In the genomic region with DNA sequence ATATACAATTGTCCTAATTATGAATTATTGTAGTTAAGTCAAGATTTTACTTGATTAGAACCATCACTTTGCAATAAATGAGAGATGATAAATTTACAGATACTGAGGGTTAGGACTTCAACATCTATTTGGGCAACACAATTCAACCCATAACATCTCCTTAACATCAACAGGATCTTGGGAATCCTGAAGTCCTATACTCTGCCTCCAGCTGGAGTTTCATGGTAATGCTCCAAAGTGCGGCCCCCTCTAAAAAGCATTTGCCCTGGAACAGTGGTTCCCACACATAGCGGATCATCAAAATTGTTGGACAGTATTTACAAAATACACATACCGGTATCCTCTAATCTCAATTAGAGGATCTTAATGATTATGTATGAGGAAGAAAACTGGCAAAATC, we compare ENCODE assay signal across 15 cellular contexts.
A peak's percentile ranks its signal among the peaks of the same experiment; 100 is the strongest.
DNase-seq lines count a peak whose midpoint lies in the region; ATAC-seq and TF ChIP-seq lines count a peak whose summit lies in the region.
"Had no signal": no experiment of that assay in that cellular context is flagged by ENCODE, and none has a peak within 500 bp of the region (broad histone marks: within the 10 kb centered on the region; RNA-seq: fewer than 3 reads in every experiment).

No MANE protein-coding gene starts in this region.

- H3K9me3 Mint-ChIP-seq in GM23338 (no peaks in the 10 kb centered on the region), endodermal cell (no peaks in the 10 kb centered on the region), MCF 10A (ENCODE audit: unreplicated experiment) (no peaks in the 10 kb centered on the region)

- H3K36me3 Mint-ChIP-seq in GM23338 (ENCODE audit: low read depth) (no peaks in the 10 kb centered on the region), endodermal cell (ENCODE audit: low read depth) (no peaks in the 10 kb centered on the region), MCF 10A (ENCODE audit: insufficient read depth, unreplicated experiment) (no peaks in the 10 kb centered on the region)
- H3K36me3 Mint-ChIP-seq: CD14-positive monocyte; CD4-positive, alpha-beta memory T cell had no signal

- no peaks in the 10 kb centered on the region for H3F3A ChIP-seq in GM23338 (replicated peaks; ENCODE audit: low read depth)
- H3F3A ChIP-seq in PC-3 (ENCODE audit: low read length, unreplicated experiment): no peaks in the 10 kb centered on the region

- no peak overlapping the region for H3K4ac ChIP-seq in mesendoderm (ENCODE audit: low read depth, low read length)

- H2BK15ac ChIP-seq in mesendoderm (replicated peaks; ENCODE audit: low read depth): no peak overlapping the region

- intact Hi-C loops in PC-3 (cut with micrococcal nuclease): no loop called here
- intact Hi-C loops in MCF 10A (cut with micrococcal nuclease): no loop called here
- intact Hi-C loops in heart right ventricle (cut with DNase I): no loop called here

- no peaks in the 10 kb centered on the region for H3K36me3 ChIP-seq in GM23338 (ENCODE audit: insufficient read depth)
- H3K36me3 ChIP-seq in PC-3 (ENCODE audit: low read depth, low read length): no peaks in the 10 kb centered on the region
- no peaks in the 10 kb centered on the region for H3K36me3 ChIP-seq in endodermal cell (ENCODE audit: control insufficient read depth, insufficient read depth, low read length)
- H3K36me3 ChIP-seq in mesendoderm (ENCODE audit: control insufficient read depth, insufficient read depth, low read length): no peaks in the 10 kb centered on the region
- H3K36me3 ChIP-seq in heart right ventricle: no peaks in the 10 kb centered on the region
- H3K36me3 ChIP-seq: BLaER1, HAP-1 had no signal

- H3K27me3 ChIP-seq in GM23338 (ENCODE audit: insufficient read depth) (no peaks in the 10 kb centered on the region), PC-3 (ENCODE audit: low read length) (no peaks in the 10 kb centered on the region), endodermal cell (ENCODE audit: control insufficient read depth, insufficient read depth, low read length, poor library complexity, severe bottlenecking) (no peaks in the 10 kb centered on the region), mesendoderm (ENCODE audit: insufficient read depth, low read length, poor library complexity) (no peaks in the 10 kb centered on the region), heart right ventricle (no peaks in the 10 kb centered on the region)
- H3K27me3 ChIP-seq: BLaER1 had no signal

- H3K4me1 Mint-ChIP-seq in GM23338: no peaks in the 10 kb centered on the region
- peaks cover 7% of the 10 kb centered on the region for H3K4me1 Mint-ChIP-seq in endodermal cell
- no peaks in the 10 kb centered on the region for H3K4me1 Mint-ChIP-seq in MCF 10A (ENCODE audit: insufficient read depth, unreplicated experiment)
- H3K4me1 Mint-ChIP-seq: CD4-positive, alpha-beta memory T cell had no signal

- CTCF ChIA-PET in PC-3 (lab: Charles Lee): no interaction called here
- CTCF ChIA-PET in MCF 10A (lab: Yijun Ruan, JAX): no interaction called here

- DNase-seq in GM23338 (ENCODE audit: low spot score): peak; percentile 31
- DNase-seq in PC-3: no peak
- DNase-seq in endodermal cell: no peak
- DNase-seq in mesendoderm: peak; percentile 16
- DNase-seq in D341Med (ENCODE audit: low spot score): no peak
- DNase-seq in MCF 10A (ENCODE audit: unreplicated experiment): no peak
- DNase-seq in heart right ventricle: no peak
- DNase-seq: 8988T; CD4-positive, alpha-beta memory T cell; DMS79 treated with DMSO at 0.1 percent for 48 hours; GF-D8; GOT3 had no signal

- H3K18ac ChIP-seq in mesendoderm (ENCODE audit: low read length): no peak overlapping the region

- H3K4me2 ChIP-seq in GM23338 (no peak overlapping the region), PC-3 (ENCODE audit: low read length) (no peak overlapping the region), mesendoderm (ENCODE audit: low read length) (no peak overlapping the region)
- H3K4me2 ChIP-seq: BLaER1 had no signal

- no peaks in the 10 kb centered on the region for H4K20me1 ChIP-seq in GM23338 (replicated peaks; ENCODE audit: insufficient read depth)
- no peaks in the 10 kb centered on the region for H4K20me1 ChIP-seq in PC-3 (ENCODE audit: low read length)
- H4K20me1 ChIP-seq: BLaER1 had no signal

- H3K27ac Mint-ChIP-seq in GM23338 (no peak overlapping the region), endodermal cell (no peak overlapping the region), MCF 10A (ENCODE audit: low read depth, unreplicated experiment) (no peak overlapping the region)
- H3K27ac Mint-ChIP-seq: CD14-positive monocyte; CD4-positive, alpha-beta memory T cell had no signal

- H2AFZ ChIP-seq in GM23338: no peak overlapping the region
- no peak overlapping the region for H2AFZ ChIP-seq in PC-3 (ENCODE audit: low read length)

- H3K23ac ChIP-seq in mesendoderm (ENCODE audit: low read length): no peak overlapping the region

- no peak overlapping the region for H3K56ac ChIP-seq in mesendoderm (ENCODE audit: low read length)

- H2AK5ac ChIP-seq in mesendoderm (ENCODE audit: low read length): no peak overlapping the region

- H3K79me2 ChIP-seq in GM23338 (replicated peaks; ENCODE audit: insufficient read depth) (no peaks in the 10 kb centered on the region), PC-3 (ENCODE audit: low read length) (no peaks in the 10 kb centered on the region), mesendoderm (ENCODE audit: control insufficient read depth, insufficient read depth, low read length) (no peaks in the 10 kb centered on the region)

- BruUV-seq in PC-3 (replicated peaks; lab: Mats Ljungman, UMichigan): no TSS peak
- no TSS peak for BruUV-seq in MCF 10A (replicated peaks; lab: Mats Ljungman, UMichigan)

- H3K4me3 Mint-ChIP-seq in GM23338 (no peak overlapping the region), endodermal cell (no peak overlapping the region), MCF 10A (ENCODE audit: unreplicated experiment) (no peak overlapping the region)
- H3K4me3 Mint-ChIP-seq: CD14-positive monocyte; CD4-positive, alpha-beta memory T cell had no signal

- POLR2A ChIA-PET in PC-3 (lab: Charles Lee; ENCODE audit: unreplicated experiment): no interaction called here
- POLR2A ChIA-PET in MCF 10A (lab: Yijun Ruan, JAX): no interaction called here

- H4K8ac ChIP-seq in mesendoderm (ENCODE audit: low read depth, low read length): no peak overlapping the region

- H3K27ac ChIP-seq in GM23338 (ENCODE audit: low read depth) (no peak overlapping the region), PC-3 (ENCODE audit: low read length) (no peak overlapping the region), endodermal cell (ENCODE audit: low read depth, low read length) (no peak overlapping the region), mesendoderm (ENCODE audit: low read depth, low read length) (no peak overlapping the region), heart right ventricle (no peak overlapping the region)
- H3K27ac ChIP-seq: BLaER1 had no signal

- no peak overlapping the region for H2BK5ac ChIP-seq in mesendoderm (ENCODE audit: low read length)

- no peaks in the 10 kb centered on the region for H3K9me2 ChIP-seq in GM23338 (ENCODE audit: insufficient read depth)
- H3K9me2 ChIP-seq in PC-3 (replicated peaks; ENCODE audit: low read length): no peaks in the 10 kb centered on the region

- no peaks in the 10 kb centered on the region for H3K79me1 ChIP-seq in mesendoderm (ENCODE audit: low read length)

- H3K4me3 ChIP-seq in GM23338 (no peak overlapping the region), PC-3 (ENCODE audit: low read length) (no peak overlapping the region), endodermal cell (ENCODE audit: low read length) (no peak overlapping the region), mesendoderm (ENCODE audit: low read length) (no peak overlapping the region), heart right ventricle (no peak overlapping the region)
- H3K4me3 ChIP-seq: BLaER1, HAP-1 had no signal

- 84% methylated on average over 2 of the region's 3 CpGs; no CpG with 5 or more reads in 1 of the 2 experiments for WGBS in endodermal cell (ENCODE audit: insufficient coverage in 1 of 2, insufficient read length in 1 of 2), 2 experiments
- no CpG with 5 or more reads among the region's 3 CpGs for WGBS in mesendoderm (ENCODE audit: extremely low coverage, insufficient coverage, low lambda C conversion rate)
- WGBS in heart right ventricle, 2 donors: 96 to 100% methylated on average over 3 of the region's 3 CpGs

- peak; percentile 39; the same call in 2 of the 3 replicates for ATAC-seq in GM23338
- no peak for ATAC-seq in PC-3
- ATAC-seq in heart right ventricle: no peak

- H2BK120ac ChIP-seq in mesendoderm (ENCODE audit: low read depth, low read length): no peak overlapping the region

- TF ChIP-seq CTCF in GM23338 (conservative IDR thresholded peaks at IDR 0.05; ENCODE audit: low read depth in 2 of 2) (peak; percentile 39 to 44; a peak in 2 of 4 replicates), PC-3 (conservative IDR thresholded peaks at IDR 0.05; ENCODE audit: low read depth, low read length) (0 out of 2 replicates have a peak, but pooled peaks have one; percentile 11), endodermal cell (conservative IDR thresholded peaks at IDR 0.05) (peak; percentile 63), MCF 10A (IDR thresholded peaks at IDR 0.05; ENCODE audit: unreplicated experiment) (no peak), heart right ventricle (IDR thresholded peaks at IDR 0.05) (no peak)

- H4K5ac ChIP-seq in mesendoderm (ENCODE audit: low read length): no peak overlapping the region

- H3K27me3 Mint-ChIP-seq in GM23338 (ENCODE audit: insufficient read depth, low read depth, poor library complexity) (no peaks in the 10 kb centered on the region), endodermal cell (ENCODE audit: insufficient read depth) (no peaks in the 10 kb centered on the region), MCF 10A (ENCODE audit: insufficient read depth, unreplicated experiment) (no peaks in the 10 kb centered on the region)
- H3K27me3 Mint-ChIP-seq: CD4-positive, alpha-beta memory T cell had no signal

- H3K9ac ChIP-seq in PC-3 (ENCODE audit: low read length) (no peak overlapping the region), endodermal cell (ENCODE audit: extremely low read depth, low read length, poor library complexity, severe bottlenecking) (no peak overlapping the region), mesendoderm (ENCODE audit: low read length) (no peak overlapping the region)
- H3K9ac ChIP-seq: BLaER1 had no signal

- H3K4me1 ChIP-seq in GM23338 (ENCODE audit: insufficient read depth): no peaks in the 10 kb centered on the region
- H3K4me1 ChIP-seq in PC-3 (ENCODE audit: insufficient read depth, low read length): no peaks in the 10 kb centered on the region
- peaks cover 3% of the 10 kb centered on the region for H3K4me1 ChIP-seq in endodermal cell (ENCODE audit: control insufficient read depth, insufficient read depth, low read length)
- no peaks in the 10 kb centered on the region for H3K4me1 ChIP-seq in mesendoderm (ENCODE audit: control insufficient read depth, low read depth, low read length)
- peaks cover 0 to 4% (median 0%) of the 10 kb centered on the region in 9 donors for H3K4me1 ChIP-seq in heart right ventricle
- H3K4me1 ChIP-seq: BLaER1 had no signal

- H3K9me3 ChIP-seq in PC-3 (ENCODE audit: low read length) (no peaks in the 10 kb centered on the region), endodermal cell (ENCODE audit: control insufficient read depth, low read length) (no peaks in the 10 kb centered on the region), heart right ventricle (no peaks in the 10 kb centered on the region)
- H3K9me3 ChIP-seq: BLaER1, HAP-1 had no signal

TF ChIP-seq in GM23338, 12 proteins besides CTCF, POLR2A, EP300 and RAD21 (continues in another document):
- no peak for TF ChIP-seq EZH2 (IDR thresholded peaks at IDR 0.05; ENCODE audit: low read depth, unreplicated experiment)

Comparison
In these comparisons a context has a peak if more than half of its experiments do, and no peak if none do; other contexts are left out.
1. DNase-seq: peak in GM23338 (single experiment) and mesendoderm (single experiment); none in PC-3 (single experiment), endodermal cell (single experiment), D341Med (single experiment), MCF 10A (single experiment) and heart right ventricle (0 of 2).
2. CTCF ChIP-seq: peak in GM23338 (2 of 2), PC-3 (single experiment) and endodermal cell (single experiment); none in MCF 10A (single experiment) and heart right ventricle (0 of 9).